Comparison of ENCODE assay signal across 1 cellular context in the genomic region with DNA sequence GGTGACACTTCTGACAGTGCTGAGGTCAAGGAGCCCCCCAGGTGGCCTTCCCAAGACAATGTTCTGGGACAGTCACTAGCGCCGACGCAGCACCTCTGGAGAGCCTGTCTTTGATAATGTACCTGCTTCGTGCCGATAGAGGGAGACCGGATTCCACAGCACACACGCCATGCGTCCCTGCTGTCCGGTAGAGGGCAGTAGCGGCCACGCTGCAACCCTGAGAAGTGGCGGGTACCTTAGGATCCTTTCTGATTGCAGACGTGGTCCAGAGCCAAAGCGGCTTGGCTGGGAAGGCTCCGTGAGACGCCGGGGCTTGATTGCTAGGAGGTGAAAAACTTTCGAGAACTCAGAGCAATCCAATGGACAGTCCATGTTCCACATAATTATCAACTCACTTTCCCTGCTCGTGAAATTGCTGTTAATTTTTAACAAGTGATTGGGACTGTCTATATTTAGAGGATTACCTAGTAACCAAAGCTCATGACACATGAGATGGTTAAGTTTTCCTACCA.
A peak's percentile ranks its signal among the peaks of the same experiment; 100 is the strongest.
TF ChIP-seq lines count a peak whose summit lies in the region.

No MANE protein-coding gene starts in this region.

TF ChIP-seq in HepG2, 621 proteins besides CTCF, POLR2A, EP300 and RAD21 (continued from another document and continues in another):
- TF ChIP-seq, protein P1, sequence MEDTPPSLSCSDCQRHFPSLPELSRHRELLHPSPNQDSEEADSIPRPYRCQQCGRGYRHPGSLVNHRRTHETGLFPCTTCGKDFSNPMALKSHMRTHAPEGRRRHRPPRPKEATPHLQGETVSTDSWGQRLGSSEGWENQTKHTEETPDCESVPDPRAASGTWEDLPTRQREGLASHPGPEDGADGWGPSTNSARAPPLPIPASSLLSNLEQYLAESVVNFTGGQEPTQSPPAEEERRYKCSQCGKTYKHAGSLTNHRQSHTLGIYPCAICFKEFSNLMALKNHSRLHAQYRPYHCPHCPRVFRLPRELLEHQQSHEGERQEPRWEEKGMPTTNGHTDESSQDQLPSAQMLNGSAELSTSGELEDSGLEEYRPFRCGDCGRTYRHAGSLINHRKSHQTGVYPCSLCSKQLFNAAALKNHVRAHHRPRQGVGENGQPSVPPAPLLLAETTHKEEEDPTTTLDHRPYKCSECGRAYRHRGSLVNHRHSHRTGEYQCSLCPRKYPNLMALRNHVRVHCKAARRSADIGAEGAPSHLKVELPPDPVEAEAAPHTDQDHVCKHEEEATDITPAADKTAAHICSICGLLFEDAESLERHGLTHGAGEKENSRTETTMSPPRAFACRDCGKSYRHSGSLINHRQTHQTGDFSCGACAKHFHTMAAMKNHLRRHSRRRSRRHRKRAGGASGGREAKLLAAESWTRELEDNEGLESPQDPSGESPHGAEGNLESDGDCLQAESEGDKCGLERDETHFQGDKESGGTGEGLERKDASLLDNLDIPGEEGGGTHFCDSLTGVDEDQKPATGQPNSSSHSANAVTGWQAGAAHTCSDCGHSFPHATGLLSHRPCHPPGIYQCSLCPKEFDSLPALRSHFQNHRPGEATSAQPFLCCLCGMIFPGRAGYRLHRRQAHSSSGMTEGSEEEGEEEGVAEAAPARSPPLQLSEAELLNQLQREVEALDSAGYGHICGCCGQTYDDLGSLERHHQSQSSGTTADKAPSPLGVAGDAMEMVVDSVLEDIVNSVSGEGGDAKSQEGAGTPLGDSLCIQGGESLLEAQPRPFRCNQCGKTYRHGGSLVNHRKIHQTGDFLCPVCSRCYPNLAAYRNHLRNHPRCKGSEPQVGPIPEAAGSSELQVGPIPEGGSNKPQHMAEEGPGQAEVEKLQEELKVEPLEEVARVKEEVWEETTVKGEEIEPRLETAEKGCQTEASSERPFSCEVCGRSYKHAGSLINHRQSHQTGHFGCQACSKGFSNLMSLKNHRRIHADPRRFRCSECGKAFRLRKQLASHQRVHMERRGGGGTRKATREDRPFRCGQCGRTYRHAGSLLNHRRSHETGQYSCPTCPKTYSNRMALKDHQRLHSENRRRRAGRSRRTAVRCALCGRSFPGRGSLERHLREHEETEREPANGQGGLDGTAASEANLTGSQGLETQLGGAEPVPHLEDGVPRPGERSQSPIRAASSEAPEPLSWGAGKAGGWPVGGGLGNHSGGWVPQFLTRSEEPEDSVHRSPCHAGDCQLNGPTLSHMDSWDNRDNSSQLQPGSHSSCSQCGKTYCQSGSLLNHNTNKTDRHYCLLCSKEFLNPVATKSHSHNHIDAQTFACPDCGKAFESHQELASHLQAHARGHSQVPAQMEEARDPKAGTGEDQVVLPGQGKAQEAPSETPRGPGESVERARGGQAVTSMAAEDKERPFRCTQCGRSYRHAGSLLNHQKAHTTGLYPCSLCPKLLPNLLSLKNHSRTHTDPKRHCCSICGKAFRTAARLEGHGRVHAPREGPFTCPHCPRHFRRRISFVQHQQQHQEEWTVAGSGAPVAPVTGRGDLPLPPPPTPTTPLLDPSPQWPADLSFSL (CRISPR knock-in tag; IDR thresholded peaks at IDR 0.05), result no peak
- TF ChIP-seq RXRA (CRISPR knock-in tag; IDR thresholded peaks at IDR 0.05), result 0 out of 2 replicates have a peak, but pooled peaks have one; percentile 33
- TF ChIP-seq POGZ (CRISPR knock-in tag; IDR thresholded peaks at IDR 0.05), result peak; percentile 73
- TF ChIP-seq, protein P2, sequence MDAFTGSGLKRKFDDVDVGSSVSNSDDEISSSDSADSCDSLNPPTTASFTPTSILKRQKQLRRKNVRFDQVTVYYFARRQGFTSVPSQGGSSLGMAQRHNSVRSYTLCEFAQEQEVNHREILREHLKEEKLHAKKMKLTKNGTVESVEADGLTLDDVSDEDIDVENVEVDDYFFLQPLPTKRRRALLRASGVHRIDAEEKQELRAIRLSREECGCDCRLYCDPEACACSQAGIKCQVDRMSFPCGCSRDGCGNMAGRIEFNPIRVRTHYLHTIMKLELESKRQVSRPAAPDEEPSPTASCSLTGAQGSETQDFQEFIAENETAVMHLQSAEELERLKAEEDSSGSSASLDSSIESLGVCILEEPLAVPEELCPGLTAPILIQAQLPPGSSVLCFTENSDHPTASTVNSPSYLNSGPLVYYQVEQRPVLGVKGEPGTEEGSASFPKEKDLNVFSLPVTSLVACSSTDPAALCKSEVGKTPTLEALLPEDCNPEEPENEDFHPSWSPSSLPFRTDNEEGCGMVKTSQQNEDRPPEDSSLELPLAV (CRISPR knock-in tag; conservative IDR thresholded peaks at IDR 0.05; ENCODE audit: low read depth), result no peak
- TF ChIP-seq ZBTB3 (CRISPR knock-in tag; IDR thresholded peaks at IDR 0.05; ENCODE audit: borderline replicate concordance, low read depth), result no peak
- TF ChIP-seq U2AF2 (IDR thresholded peaks at IDR 0.05; ENCODE audit: low read depth, low read length), result no peak
- TF ChIP-seq, protein P3, sequence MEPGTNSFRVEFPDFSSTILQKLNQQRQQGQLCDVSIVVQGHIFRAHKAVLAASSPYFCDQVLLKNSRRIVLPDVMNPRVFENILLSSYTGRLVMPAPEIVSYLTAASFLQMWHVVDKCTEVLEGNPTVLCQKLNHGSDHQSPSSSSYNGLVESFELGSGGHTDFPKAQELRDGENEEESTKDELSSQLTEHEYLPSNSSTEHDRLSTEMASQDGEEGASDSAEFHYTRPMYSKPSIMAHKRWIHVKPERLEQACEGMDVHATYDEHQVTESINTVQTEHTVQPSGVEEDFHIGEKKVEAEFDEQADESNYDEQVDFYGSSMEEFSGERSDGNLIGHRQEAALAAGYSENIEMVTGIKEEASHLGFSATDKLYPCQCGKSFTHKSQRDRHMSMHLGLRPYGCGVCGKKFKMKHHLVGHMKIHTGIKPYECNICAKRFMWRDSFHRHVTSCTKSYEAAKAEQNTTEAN (CRISPR knock-in tag; conservative IDR thresholded peaks at IDR 0.05), result no peak
- TF ChIP-seq HOXA9 (CRISPR knock-in tag; IDR thresholded peaks at IDR 0.05; ENCODE audit: borderline replicate concordance), result no peak
- TF ChIP-seq TBX3 (IDR thresholded peaks at IDR 0.05; ENCODE audit: borderline replicate concordance), result no peak
- TF ChIP-seq ZNF75D (CRISPR knock-in tag; IDR thresholded peaks at IDR 0.05; ENCODE audit: borderline replicate concordance), result no peak
- TF ChIP-seq, protein P4, sequence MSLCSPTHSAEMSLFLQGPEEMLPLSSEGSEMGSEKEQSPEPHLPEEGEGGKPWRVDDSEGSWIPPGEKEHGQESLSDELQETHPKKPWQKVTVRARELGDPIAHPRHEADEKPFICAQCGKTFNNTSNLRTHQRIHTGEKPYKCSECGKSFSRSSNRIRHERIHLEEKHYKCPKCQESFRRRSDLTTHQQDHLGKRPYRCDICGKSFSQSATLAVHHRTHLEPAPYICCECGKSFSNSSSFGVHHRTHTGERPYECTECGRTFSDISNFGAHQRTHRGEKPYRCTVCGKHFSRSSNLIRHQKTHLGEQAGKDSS (CRISPR knock-in tag; IDR thresholded peaks at IDR 0.05; ENCODE audit: borderline replicate concordance, low read depth), result peak; percentile 77; the same call in 1 of the 2 replicates
- no peak for TF ChIP-seq ZBTB21 (CRISPR knock-in tag; IDR thresholded peaks at IDR 0.05)
- no peak for TF ChIP-seq ZNF766 (CRISPR knock-in tag; IDR thresholded peaks at IDR 0.05; ENCODE audit: borderline replicate concordance)
- TF ChIP-seq ZNF12 (CRISPR knock-in tag; IDR thresholded peaks at IDR 0.05), result no peak
- TF ChIP-seq ZNF549 (CRISPR knock-in tag; IDR thresholded peaks at IDR 0.05), result no peak
- no peak for TF ChIP-seq ZNF33A (CRISPR knock-in tag; IDR thresholded peaks at IDR 0.05; ENCODE audit: borderline replicate concordance)
- TF ChIP-seq, protein P5, sequence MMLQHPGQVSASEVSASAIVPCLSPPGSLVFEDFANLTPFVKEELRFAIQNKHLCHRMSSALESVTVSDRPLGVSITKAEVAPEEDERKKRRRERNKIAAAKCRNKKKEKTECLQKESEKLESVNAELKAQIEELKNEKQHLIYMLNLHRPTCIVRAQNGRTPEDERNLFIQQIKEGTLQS (CRISPR knock-in tag; IDR thresholded peaks at IDR 0.05), result no peak
- TF ChIP-seq ZNF564 (CRISPR knock-in tag; IDR thresholded peaks at IDR 0.05), result no peak
- no peak for TF ChIP-seq NCOA5 (CRISPR knock-in tag; IDR thresholded peaks at IDR 0.05)
- TF ChIP-seq, protein P6, sequence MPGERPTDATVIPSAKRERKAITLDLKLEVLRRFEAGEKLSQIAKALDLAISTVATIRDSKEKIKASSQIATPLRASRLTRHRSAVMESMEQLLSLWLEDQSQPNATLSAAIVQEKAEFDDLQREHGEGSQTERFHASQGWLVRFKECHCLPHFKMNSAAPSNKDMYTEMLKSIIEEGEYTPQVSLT (CRISPR knock-in tag; IDR thresholded peaks at IDR 0.05; ENCODE audit: borderline replicate concordance, low read depth), result no peak
- peak; percentile 65; the same call in 1 of the 2 replicates for TF ChIP-seq ZNF331 (CRISPR knock-in tag; IDR thresholded peaks at IDR 0.05)
- TF ChIP-seq ZNF160 (CRISPR knock-in tag; IDR thresholded peaks at IDR 0.05), result 0 out of 2 replicates have a peak, but pooled peaks have one; percentile 60
- no peak for TF ChIP-seq ZBTB42 (CRISPR knock-in tag; IDR thresholded peaks at IDR 0.05)
- TF ChIP-seq, protein P7, sequence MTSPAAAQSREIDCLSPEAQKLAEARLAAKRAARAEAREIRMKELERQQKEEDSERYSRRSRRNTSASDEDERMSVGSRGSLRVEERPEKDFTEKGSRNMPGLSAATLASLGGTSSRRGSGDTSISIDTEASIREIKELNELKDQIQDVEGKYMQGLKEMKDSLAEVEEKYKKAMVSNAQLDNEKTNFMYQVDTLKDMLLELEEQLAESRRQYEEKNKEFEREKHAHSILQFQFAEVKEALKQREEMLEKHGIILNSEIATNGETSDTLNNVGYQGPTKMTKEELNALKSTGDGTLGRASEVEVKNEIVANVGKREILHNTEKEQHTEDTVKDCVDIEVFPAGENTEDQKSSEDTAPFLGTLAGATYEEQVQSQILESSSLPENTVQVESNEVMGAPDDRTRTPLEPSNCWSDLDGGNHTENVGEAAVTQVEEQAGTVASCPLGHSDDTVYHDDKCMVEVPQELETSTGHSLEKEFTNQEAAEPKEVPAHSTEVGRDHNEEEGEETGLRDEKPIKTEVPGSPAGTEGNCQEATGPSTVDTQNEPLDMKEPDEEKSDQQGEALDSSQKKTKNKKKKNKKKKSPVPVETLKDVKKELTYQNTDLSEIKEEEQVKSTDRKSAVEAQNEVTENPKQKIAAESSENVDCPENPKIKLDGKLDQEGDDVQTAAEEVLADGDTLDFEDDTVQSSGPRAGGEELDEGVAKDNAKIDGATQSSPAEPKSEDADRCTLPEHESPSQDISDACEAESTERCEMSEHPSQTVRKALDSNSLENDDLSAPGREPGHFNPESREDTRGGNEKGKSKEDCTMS (CRISPR knock-in tag; conservative IDR thresholded peaks at IDR 0.05), result no peak
- TF ChIP-seq ZNF660 (CRISPR knock-in tag; IDR thresholded peaks at IDR 0.05; ENCODE audit: borderline replicate concordance, low read depth), result no peak
- TF ChIP-seq ZMYM3 (CRISPR knock-in tag; IDR thresholded peaks at IDR 0.05), result 0 out of 2 replicates have a peak, but pooled peaks have one; percentile 20
- TF ChIP-seq PAX8 (CRISPR knock-in tag; IDR thresholded peaks at IDR 0.05; ENCODE audit: borderline replicate concordance), result no peak
- TF ChIP-seq SRSF4 (IDR thresholded peaks at IDR 0.05; ENCODE audit: low read depth, low read length, poor library complexity, severe bottlenecking), result no peak
- no peak; the same call in 1 of the 2 replicates for TF ChIP-seq BORCS8-MEF2B (CRISPR knock-in tag; IDR thresholded peaks at IDR 0.05)
- no peak for TF ChIP-seq NR2C2 (CRISPR knock-in tag; IDR thresholded peaks at IDR 0.05; ENCODE audit: borderline replicate concordance)
- TF ChIP-seq ZNF570 (CRISPR knock-in tag; IDR thresholded peaks at IDR 0.05; ENCODE audit: borderline replicate concordance), result no peak
- TF ChIP-seq, protein P8, sequence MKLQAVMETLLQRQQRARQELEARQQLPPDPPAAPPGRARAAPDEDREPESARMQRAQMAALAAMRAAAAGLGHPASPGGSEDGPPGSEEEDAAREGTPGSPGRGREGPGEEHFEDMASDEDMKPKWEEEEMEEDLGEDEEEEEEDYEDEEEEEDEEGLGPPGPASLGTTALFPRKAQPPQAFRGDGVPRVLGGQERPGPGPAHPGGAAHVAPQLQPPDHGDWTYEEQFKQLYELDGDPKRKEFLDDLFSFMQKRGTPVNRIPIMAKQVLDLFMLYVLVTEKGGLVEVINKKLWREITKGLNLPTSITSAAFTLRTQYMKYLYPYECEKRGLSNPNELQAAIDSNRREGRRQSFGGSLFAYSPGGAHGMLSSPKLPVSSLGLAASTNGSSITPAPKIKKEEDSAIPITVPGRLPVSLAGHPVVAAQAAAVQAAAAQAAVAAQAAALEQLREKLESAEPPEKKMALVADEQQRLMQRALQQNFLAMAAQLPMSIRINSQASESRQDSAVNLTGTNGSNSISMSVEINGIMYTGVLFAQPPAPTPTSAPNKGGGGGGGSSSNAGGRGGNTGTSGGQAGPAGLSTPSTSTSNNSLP (IDR thresholded peaks at IDR 0.05; ENCODE audit: low read depth, low read length), result peak; percentile 54; the same call in 1 of the 2 replicates
- no peak for TF ChIP-seq ZZZ3 (CRISPR knock-in tag; IDR thresholded peaks at IDR 0.05; ENCODE audit: borderline replicate concordance)
- TF ChIP-seq U2AF1 (optimal IDR thresholded peaks at IDR 0.05; ENCODE audit: low read depth, low read length), result no peak
- peak; percentile 64; the same call in 1 of the 2 replicates for TF ChIP-seq MIER2 (CRISPR knock-in tag; IDR thresholded peaks at IDR 0.05)
- TF ChIP-seq SMARCE1 (IDR thresholded peaks at IDR 0.05; ENCODE audit: borderline replicate concordance), result no peak
- TF ChIP-seq ZNF282 (IDR thresholded peaks at IDR 0.05; ENCODE audit: partially characterized antibody), result no peak
- no peak for TF ChIP-seq RELA (CRISPR knock-in tag; IDR thresholded peaks at IDR 0.05)
- TF ChIP-seq, protein P9, sequence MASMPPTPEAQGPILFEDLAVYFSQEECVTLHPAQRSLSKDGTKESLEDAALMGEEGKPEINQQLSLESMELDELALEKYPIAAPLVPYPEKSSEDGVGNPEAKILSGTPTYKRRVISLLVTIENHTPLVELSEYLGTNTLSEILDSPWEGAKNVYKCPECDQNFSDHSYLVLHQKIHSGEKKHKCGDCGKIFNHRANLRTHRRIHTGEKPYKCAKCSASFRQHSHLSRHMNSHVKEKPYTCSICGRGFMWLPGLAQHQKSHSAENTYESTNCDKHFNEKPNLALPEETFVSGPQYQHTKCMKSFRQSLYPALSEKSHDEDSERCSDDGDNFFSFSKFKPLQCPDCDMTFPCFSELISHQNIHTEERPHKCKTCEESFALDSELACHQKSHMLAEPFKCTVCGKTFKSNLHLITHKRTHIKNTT (CRISPR knock-in tag; IDR thresholded peaks at IDR 0.05), result no peak
- peak; percentile 90 for TF ChIP-seq SMC3 (IDR thresholded peaks at IDR 0.05; ENCODE audit: low read length)
- TF ChIP-seq NPAS2 (CRISPR knock-in tag; IDR thresholded peaks at IDR 0.05; ENCODE audit: borderline replicate concordance), result no peak
- TF ChIP-seq ZNF672 (CRISPR knock-in tag; IDR thresholded peaks at IDR 0.05), result no peak
- no peak; the same call in 1 of the 2 replicates for TF ChIP-seq PRMT3 (CRISPR knock-in tag; IDR thresholded peaks at IDR 0.05; ENCODE audit: borderline replicate concordance, low read depth)
- no peak for TF ChIP-seq NONO (IDR thresholded peaks at IDR 0.05)
- TF ChIP-seq NONO (CRISPR knock-in tag; conservative IDR thresholded peaks at IDR 0.05), result peak; percentile 48; the same call in 1 of the 2 replicates
- TF ChIP-seq ZNF547 (CRISPR knock-in tag; IDR thresholded peaks at IDR 0.05), result peak; percentile 42; the same call in 1 of the 2 replicates
- no peak for TF ChIP-seq RORA (CRISPR knock-in tag; IDR thresholded peaks at IDR 0.05)
- 0 out of 2 replicates have a peak, but pooled peaks have one; percentile 27 for TF ChIP-seq DMAP1 (CRISPR knock-in tag; IDR thresholded peaks at IDR 0.05)
